ENCODE assay signal across 1 cellular context in the genomic region with DNA sequence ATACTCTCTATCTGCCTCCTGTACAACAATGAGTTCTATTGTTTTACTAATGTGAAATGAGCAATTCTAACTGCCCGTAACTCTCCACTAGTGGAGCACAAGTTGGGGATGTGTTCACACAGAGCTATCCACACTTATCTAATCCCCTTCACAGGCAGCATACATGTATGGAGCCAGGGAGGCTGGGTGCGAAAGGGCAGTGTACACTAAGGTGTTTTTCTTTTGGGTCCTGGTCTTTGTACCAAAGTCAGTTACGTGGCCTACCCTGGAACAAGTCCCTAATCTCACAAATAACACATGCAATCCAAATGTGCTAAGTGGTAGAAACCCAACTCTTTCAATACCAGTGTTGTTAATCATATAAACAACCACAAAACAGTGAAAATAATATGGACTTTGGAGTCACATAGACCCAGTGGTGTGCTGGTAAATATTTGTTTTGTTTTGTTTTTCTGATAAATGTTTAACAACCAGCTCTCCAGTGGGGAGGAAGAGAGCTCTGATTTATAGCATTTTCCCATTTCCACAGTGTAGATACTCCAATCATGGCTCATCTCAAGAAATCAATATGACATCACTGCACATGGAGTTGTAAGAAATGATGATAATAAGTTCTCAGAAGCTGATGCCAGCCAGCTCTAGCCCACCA.
TF ChIP-seq lines count a peak whose summit lies in the region.

No MANE protein-coding gene starts in this region.

TF ChIP-seq in IMR-90, 13 proteins besides CTCF, POLR2A, EP300 and RAD21 (continued from another document):
- TF ChIP-seq, protein P1, sequence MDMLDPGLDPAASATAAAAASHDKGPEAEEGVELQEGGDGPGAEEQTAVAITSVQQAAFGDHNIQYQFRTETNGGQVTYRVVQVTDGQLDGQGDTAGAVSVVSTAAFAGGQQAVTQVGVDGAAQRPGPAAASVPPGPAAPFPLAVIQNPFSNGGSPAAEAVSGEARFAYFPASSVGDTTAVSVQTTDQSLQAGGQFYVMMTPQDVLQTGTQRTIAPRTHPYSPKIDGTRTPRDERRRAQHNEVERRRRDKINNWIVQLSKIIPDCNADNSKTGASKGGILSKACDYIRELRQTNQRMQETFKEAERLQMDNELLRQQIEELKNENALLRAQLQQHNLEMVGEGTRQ (IDR thresholded peaks at IDR 0.05; ENCODE audit: low read depth, low read length) = no peak
- TF ChIP-seq MAZ (IDR thresholded peaks at IDR 0.05; ENCODE audit: borderline replicate concordance, low read depth, low read length) (no peak), BHLHE40 (IDR thresholded peaks at IDR 0.05; ENCODE audit: low read depth, low read length) (no peak), CHD1 (IDR thresholded peaks at IDR 0.05; ENCODE audit: low read depth, low read length) (no peak), FOS (IDR thresholded peaks at IDR 0.05; ENCODE audit: low read depth, low read length) (no peak)
